In genomic region chr4:8706221-8707044, GRCh38 we compare ENCODE assay signal across 1 cellular context.
A peak's percentile ranks its signal among the peaks of the same experiment; 100 is the strongest.
TF ChIP-seq lines count a peak whose summit lies in the region.

No MANE protein-coding gene starts in this region.

TF ChIP-seq in K562, 482 proteins besides CTCF, POLR2A, EP300 and RAD21:
- TF ChIP-seq CEBPG (CRISPR knock-in tag; IDR thresholded peaks at IDR 0.05) (no peak), CEBPG (tag; conservative IDR thresholded peaks at IDR 0.05 in 1 of 2, IDR thresholded peaks at IDR 0.05 in 1 of 2) (no peak), ZNF143 (CRISPR knock-in tag; IDR thresholded peaks at IDR 0.05) (no peak), RBM25 (IDR thresholded peaks at IDR 0.05; ENCODE audit: low read depth, low read length, severe bottlenecking) (peak; percentile 21)
